33 cellular contexts compared by ENCODE assay signal in genomic region chr11:56380120-56380519, GRCh38. TPM values are rescaled to one million over a fixed set of nuclear protein-coding genes. Genes with fewer than 3 reads are reported as not detected.
"Had no signal": no experiment of that assay in that cellular context is flagged by ENCODE, and none has a peak within 500 bp of the region (broad histone marks: within the 10 kb centered on the region; RNA-seq: fewer than 3 reads in every experiment).

No MANE protein-coding gene starts in this region.

- H3K36me3 ChIP-seq: colonic mucosa, esophagus squamous epithelium, gastrocnemius medialis, heart right ventricle, left lung, lower lobe of right lung had no signal

- H3K27me3 ChIP-seq: colonic mucosa, esophagus squamous epithelium, gastrocnemius medialis, heart right ventricle, left lung had no signal

- DNase-seq: colonic mucosa; cortex of kidney; effector CD8-positive, alpha-beta T cell; effector memory CD8-positive, alpha-beta T cell; endodermal cell; erythroblast; esophagus squamous epithelium; foreskin fibroblast; foreskin melanocyte; gastrocnemius medialis; glutamatergic neuron; head of caudate nucleus; heart right ventricle; hippocampal formation; left cardiac atrium; left lung; left ventricle myocardium superior; lower lobe of right lung; mesenchymal stem cell; mucosa of descending colon had no signal

- H3K4me3 ChIP-seq: colonic mucosa, esophagus squamous epithelium, gastrocnemius medialis, heart right ventricle, left lung, lower lobe of right lung, mucosa of descending colon had no signal

- ATAC-seq: effector memory CD8-positive, alpha-beta T cell; esophagus mucosa; gastrocnemius medialis; heart right ventricle; left cardiac atrium; left lung; left ventricle myocardium superior; lower lobe of right lung; mucosa of descending colon had no signal

- FAIRE-seq: endometrium, islet of Langerhans, keratinocyte had no signal

- H3K27ac ChIP-seq: colonic mucosa, epithelial cell of prostate, esophagus squamous epithelium, gastrocnemius medialis, heart right ventricle, left lung, lower lobe of right lung had no signal

- H3K4me1 ChIP-seq: colonic mucosa, esophagus squamous epithelium, gastrocnemius medialis, heart right ventricle, left lung, lower lobe of right lung had no signal

- H3K9me3 ChIP-seq: colonic mucosa, esophagus squamous epithelium, gastrocnemius medialis, left lung, lower lobe of right lung, mucosa of descending colon had no signal

RNA-seq across cellular contexts. Expression of gene OR8U1, which starts 4.7 kb away (rescaled TPM):
- total RNA-seq: colonic mucosa, dermis microvascular lymphatic vessel endothelial cell, endodermal cell, esophagus mucosa, esophagus squamous epithelium, gastrocnemius medialis, glomerular endothelial cell, heart right ventricle, kidney epithelial cell, left cardiac atrium, left lung, left ventricle myocardium superior, lower leg skin, lower lobe of right lung, lung microvascular endothelial cell, mesenteric fat pad, mesothelial cell of epicardium, mucosa of descending colon, myocyte had no signal
- polyA plus RNA-seq: heart right ventricle, keratinocyte had no signal

RNA-seq across cellular contexts. Expression of gene OR8J1, which starts 26.0 kb away (rescaled TPM):
- total RNA-seq: colonic mucosa, dermis microvascular lymphatic vessel endothelial cell, endodermal cell, esophagus mucosa, esophagus squamous epithelium, gastrocnemius medialis, glomerular endothelial cell, heart right ventricle, kidney epithelial cell, left cardiac atrium, left lung, left ventricle myocardium superior, lower leg skin, lower lobe of right lung, lung microvascular endothelial cell, mesenteric fat pad, mesothelial cell of epicardium, mucosa of descending colon, myocyte had no signal
- polyA plus RNA-seq: heart right ventricle, keratinocyte had no signal

RNA-seq across cellular contexts. Expression of gene OR5AL1, which starts 32.4 kb away (rescaled TPM):
- total RNA-seq: colonic mucosa, dermis microvascular lymphatic vessel endothelial cell, endodermal cell, esophagus mucosa, esophagus squamous epithelium, gastrocnemius medialis, glomerular endothelial cell, heart right ventricle, kidney epithelial cell, left cardiac atrium, left lung, left ventricle myocardium superior, lower leg skin, lower lobe of right lung, lung microvascular endothelial cell, mesenteric fat pad, mesothelial cell of epicardium, mucosa of descending colon, myocyte had no signal
- polyA plus RNA-seq: heart right ventricle, keratinocyte had no signal

RNA-seq across cellular contexts. Expression of gene OR8K1, which starts 34.3 kb away (rescaled TPM):
- total RNA-seq: colonic mucosa, dermis microvascular lymphatic vessel endothelial cell, endodermal cell, esophagus mucosa, esophagus squamous epithelium, gastrocnemius medialis, glomerular endothelial cell, heart right ventricle, kidney epithelial cell, left cardiac atrium, left lung, left ventricle myocardium superior, lower leg skin, lower lobe of right lung, lung microvascular endothelial cell, mesenteric fat pad, mesothelial cell of epicardium, mucosa of descending colon, myocyte had no signal
- polyA plus RNA-seq: heart right ventricle, keratinocyte had no signal
